In the genomic region with DNA sequence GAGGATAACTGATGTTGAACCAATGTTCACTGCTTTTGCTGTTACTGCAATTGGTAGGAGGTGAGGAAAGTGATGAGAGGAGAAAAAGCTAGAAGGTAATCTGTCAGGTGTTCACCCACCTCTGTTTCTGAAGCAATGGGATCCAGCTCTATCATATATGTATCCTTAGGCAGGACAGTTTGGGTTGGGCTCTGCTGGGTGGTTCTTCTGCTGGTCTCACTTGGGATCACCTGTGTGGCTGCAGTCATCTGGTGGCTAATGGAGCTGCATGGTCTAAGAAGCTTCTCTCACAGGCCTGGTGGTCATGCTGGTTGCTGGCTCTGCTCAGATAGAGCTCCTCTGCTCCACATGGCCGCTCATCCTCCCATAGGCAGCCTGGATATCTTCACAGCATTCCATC, we compare ENCODE assay signal across 35 cellular contexts.
"Had no signal": no experiment of that assay in that cellular context is flagged by ENCODE, and none has a peak within 500 bp of the region (broad histone marks: within the 10 kb centered on the region; RNA-seq: fewer than 3 reads in every experiment).

No MANE protein-coding gene starts in this region.

- H3K27me3 ChIP-seq: MG63 had no signal

- DNase-seq: Karpas-422, Kasumi-1, MG63, MM.1S, MV-4-11, NCI-H1048, NCI-H1092, NCI-H1092 treated with DMSO at 0.1 percent for 48 hours, NCI-H1105, NCI-H1105 treated with DMSO at 0.1 percent for 48 hours, NCI-H1417, NCI-H1417 treated with DMSO at 0.1 percent for 48 hours, NCI-H1436, NCI-H1436 treated with DMSO at 0.1 percent for 48 hours, NCI-H146, NCI-H1694, NCI-H1694 treated with DMSO at 0.1 percent for 48 hours, NCI-H187, NCI-H187 treated with DMSO at 0.1 percent for 48 hours, NCI-H1930, NCI-H2029, NCI-H2029 treated with DMSO at 0.1 percent for 48 hours, NCI-H2081, NCI-H2081 treated with DMSO at 0.1 percent for 48 hours, NCI-H2107, NCI-H2171, NCI-H2171 treated with DMSO at 0.1 percent for 48 hours, NCI-H2227 treated with DMSO at 0.1 percent for 48 hours, NCI-H226, NCI-H345, NCI-H446, NCI-H446 treated with DMSO at 0.1 percent for 48 hours, NCI-H510A, NCI-H510A treated with DMSO at 0.1 percent for 48 hours, NCI-H524 had no signal

- H3K36me3 ChIP-seq: MG63 had no signal

- H3K4me3 ChIP-seq: MG63 had no signal
